9 cellular contexts compared by ENCODE assay signal in the genomic region with DNA sequence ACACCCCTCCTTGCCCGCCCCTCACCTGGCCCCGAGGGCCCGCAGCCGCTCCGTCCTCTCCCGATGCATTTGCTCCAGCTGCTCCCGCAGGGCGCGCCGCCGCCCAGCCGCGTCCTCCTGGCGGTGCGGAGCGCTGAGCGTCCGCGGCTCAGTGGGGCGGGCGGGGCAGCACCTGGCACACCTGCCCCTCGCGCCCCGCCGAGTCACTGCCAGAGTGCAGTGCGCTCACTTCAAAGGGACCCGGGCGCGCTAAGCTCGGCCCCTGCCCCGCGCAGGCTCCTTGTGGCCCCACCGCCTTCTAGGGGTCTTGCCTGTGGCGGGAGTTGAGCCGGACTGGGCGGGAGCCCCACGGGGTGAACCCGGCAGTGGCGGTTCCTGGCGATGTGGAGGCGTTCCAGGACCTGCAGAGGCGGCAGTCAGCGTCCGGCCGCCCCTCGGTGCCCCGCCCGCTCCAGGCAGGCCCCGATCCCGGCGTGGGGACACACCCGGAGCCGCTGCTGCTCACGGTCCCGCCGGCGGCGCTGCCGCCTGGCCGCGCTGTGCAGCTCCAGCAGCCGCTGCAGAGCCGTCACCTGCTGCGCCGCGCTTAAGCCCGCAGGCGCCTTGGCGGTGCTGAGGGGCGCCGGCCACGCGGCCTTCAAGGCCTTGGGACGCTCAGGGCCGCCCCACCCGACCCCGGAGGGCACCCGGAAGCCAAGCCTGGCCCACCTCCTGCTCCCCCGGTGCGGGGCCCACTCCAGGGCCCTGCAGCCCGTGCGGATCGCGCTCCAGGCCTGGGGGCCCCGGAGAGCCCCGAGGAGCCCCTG. TPM values are rescaled to one million over a fixed set of nuclear protein-coding genes. Genes with fewer than 3 reads are reported as not detected.
DNase-seq lines count a peak whose midpoint lies in the region; ATAC-seq and TF ChIP-seq lines count a peak whose summit lies in the region.
"Had no signal": no experiment of that assay in that cellular context is flagged by ENCODE, and none has a peak within 500 bp of the region (broad histone marks: within the 10 kb centered on the region; RNA-seq: fewer than 3 reads in every experiment).

No MANE protein-coding gene starts in this region.

- 0 out of 2 replicates have a peak, but pooled peaks cover 3% of the 10 kb centered on the region for H3K4me1 ChIP-seq in Panc1 (ENCODE audit: control insufficient read depth, insufficient read depth, low read length)
- peaks cover 11% of the 10 kb centered on the region for H3K4me1 ChIP-seq in adipocyte (ENCODE audit: control insufficient read depth, insufficient read depth, low read length)

- H3K9ac ChIP-seq in adipocyte (ENCODE audit: low read length) = peak overlapping the region; percentile 51

- H3K4me3 ChIP-seq in Panc1 (ENCODE audit: low read depth in 2 of 2, low read length in 2 of 2) (peak overlapping the region; percentile 45 to 53), adipocyte (ENCODE audit: low read length) (peak overlapping the region; percentile 70), retinal pigment epithelial cell (ENCODE audit: low read length) (peak overlapping the region; percentile 49)

- BruUV-seq in Panc1 (replicated peaks; lab: Mats Ljungman, UMichigan) = no TSS peak

- TF ChIP-seq CTCF in Panc1 (IDR thresholded peaks at IDR 0.05) = peak; percentile 52
- TF ChIP-seq CTCF in retinal pigment epithelial cell (conservative IDR thresholded peaks at IDR 0.05; ENCODE audit: low read depth, low read length) = no peak

- H3K9me3 ChIP-seq in Panc1 (ENCODE audit: control insufficient read depth, insufficient read depth, low read depth, low read length) (no peaks in the 10 kb centered on the region), adipocyte (ENCODE audit: control insufficient read depth, low read length) (no peaks in the 10 kb centered on the region)

- peak; percentile 57 for ATAC-seq in HG02870 (IDR thresholded peaks at IDR 0.05; ENCODE audit: unreplicated experiment)
- peak; percentile 82 for ATAC-seq in Panc1
- no peak for ATAC-seq in GM18870 (IDR thresholded peaks at IDR 0.05; ENCODE audit: unreplicated experiment)

- in situ Hi-C loops in Panc1 (cut with HindIII; ENCODE audit: low pct_unique_long_range_greater_than_20kb, low sequenced_read_pairs) = no loop called here

- H3K27me3 ChIP-seq in Panc1 (ENCODE audit: control insufficient read depth, insufficient read depth, low read length) = no peaks in the 10 kb centered on the region; the same call in 1 of the 2 replicates
- no peaks in the 10 kb centered on the region for H3K27me3 ChIP-seq in adipocyte (replicated peaks; ENCODE audit: control insufficient read depth, insufficient read depth, low read length)

- no peak overlapping the region for H3K27ac ChIP-seq in Panc1 (ENCODE audit: low read length)

- CTCF ChIA-PET in Panc1 (lab: Charles Lee) = no interaction called here

- intact Hi-C loops in Panc1 (cut with micrococcal nuclease; ENCODE audit: unreplicated experiment) = loop anchor here (5.0 kb wide), 1 partner anchor 72 kb away; no protein-coding TSS in a partner anchor

- H3K36me3 ChIP-seq in Panc1 (ENCODE audit: control insufficient read depth, insufficient read depth, low read length) = no peaks in the 10 kb centered on the region
- H3K36me3 ChIP-seq in adipocyte (ENCODE audit: control insufficient read depth, insufficient read depth, low read length, severe bottlenecking) = peaks cover 16% of the 10 kb centered on the region

- POLR2A ChIA-PET in Panc1 (lab: Charles Lee) = interaction anchor here (0.7 kb wide), 1 partner anchor 147 kb away, joined by 3 read pairs; no protein-coding TSS in a partner anchor

- DNase-seq in NCI-H2029 (lab: John Stamatoyannopoulos, UW) = peak; percentile 32
- DNase-seq in NCI-H2029 treated with DMSO at 0.1 percent for 48 hours (lab: John Stamatoyannopoulos, UW) = no peak
- no peak for DNase-seq in Panc1 (ENCODE audit: low read depth, low spot score)
- peak; percentile 70 for DNase-seq in adipocyte (ENCODE audit: low read depth)
- peak; percentile 59 for DNase-seq in hepatic stellate cell (ENCODE audit: low spot score)
- DNase-seq in retinal pigment epithelial cell (ENCODE audit: low read depth) = no peak

RNA-seq across cellular contexts. Expression of gene ATP6V1F, which starts 6.7 kb away (rescaled TPM):
- 151 TPM for total RNA-seq in Panc1 (2021; ENCODE audit: unreplicated experiment)
- 291 TPM for polyA plus RNA-seq in Panc1 (2012; ENCODE audit: insufficient read length)

RNA-seq across cellular contexts. Expression of gene FLNC, which starts 39.1 kb away (rescaled TPM):
- total RNA-seq in Panc1 (2021; ENCODE audit: unreplicated experiment) = 10.2 TPM
- 7.4 TPM for polyA plus RNA-seq in Panc1 (2012; ENCODE audit: insufficient read length)

RNA-seq across cellular contexts. Expression of gene KCP, which starts 41.2 kb away (rescaled TPM):
- total RNA-seq in Panc1 (2021; ENCODE audit: unreplicated experiment) = 0.13 TPM
- polyA plus RNA-seq in Panc1 (2012; ENCODE audit: insufficient read length) = 0.38 TPM
- total RNA-seq: pulmonary artery endothelial cell had no signal

Comparison
In these comparisons a context has a peak if more than half of its experiments do, and no peak if none do; other contexts are left out.
1. DNase-seq: peak in NCI-H2029 (single experiment), adipocyte (single experiment) and hepatic stellate cell (single experiment); none in NCI-H2029 treated with DMSO at 0.1 percent for 48 hours (single experiment), Panc1 (single experiment) and retinal pigment epithelial cell (single experiment).
2. Peak in every context shown above with its lines, with median percentiles within 50 percentile points of each other: H3K4me3 ChIP-seq.